12 cellular contexts compared by ENCODE assay signal in the genomic region with DNA sequence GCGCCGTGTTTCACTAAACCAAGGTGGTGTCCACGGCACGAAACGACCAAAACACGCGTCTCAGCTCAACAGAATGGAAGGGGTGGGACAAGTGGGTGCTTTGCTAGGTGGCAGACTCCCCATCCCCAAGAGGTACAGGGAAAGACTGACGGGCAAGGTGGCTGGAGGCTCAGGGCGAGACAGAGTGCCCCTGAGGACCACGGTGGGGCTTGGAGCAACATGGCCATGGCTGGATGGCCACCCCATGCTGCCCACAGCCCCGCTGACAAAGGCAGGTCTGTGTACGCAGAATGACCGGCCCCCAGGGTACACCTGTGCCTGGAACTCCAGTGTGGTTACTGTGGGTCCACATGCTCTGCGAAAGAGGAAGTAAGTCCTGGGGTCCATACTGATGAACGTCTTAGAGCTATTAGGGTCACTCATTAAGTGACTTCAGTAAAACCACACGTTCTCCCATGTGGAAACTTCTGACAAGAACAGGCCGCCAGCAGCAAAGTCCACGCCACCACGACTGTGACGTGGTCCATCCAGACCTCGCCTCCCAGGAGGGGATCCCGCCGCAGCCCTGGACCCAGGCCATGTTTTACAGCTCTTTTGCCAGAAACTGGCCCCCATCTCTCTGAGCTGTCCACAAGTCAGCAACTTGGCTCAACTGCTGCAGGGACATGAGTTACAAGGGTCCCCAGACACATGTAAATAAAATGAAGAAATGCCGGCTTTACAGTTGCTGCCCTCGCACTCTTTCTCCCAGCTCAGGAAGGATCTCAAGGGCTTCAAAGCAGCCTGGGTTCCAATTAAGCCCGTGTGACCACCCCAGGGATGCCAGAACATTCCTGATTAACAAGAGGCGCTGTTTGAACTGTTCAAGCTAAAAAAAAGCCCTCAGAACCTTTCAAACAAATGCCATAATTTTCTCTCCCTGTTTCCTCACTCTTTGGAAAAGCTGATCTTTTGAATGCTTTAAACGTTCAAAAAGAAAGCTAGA.
DNase-seq lines count a peak whose midpoint lies in the region; ATAC-seq and TF ChIP-seq lines count a peak whose summit lies in the region.
"Had no signal": no experiment of that assay in that cellular context is flagged by ENCODE, and none has a peak within 500 bp of the region (broad histone marks: within the 10 kb centered on the region; RNA-seq: fewer than 3 reads in every experiment).

No MANE protein-coding gene starts in this region.

- no peak for TF ChIP-seq POLR2A in suprapubic skin (IDR thresholded peaks at IDR 0.05)

- no peaks in the 10 kb centered on the region for H3K9me3 Mint-ChIP-seq in mesothelial cell of epicardium
- H3K9me3 Mint-ChIP-seq: CD8-positive, alpha-beta memory T cell had no signal

- H3K36me3 ChIP-seq in SJCRH30: no peaks in the 10 kb centered on the region
- peaks cover 3% of the 10 kb centered on the region for H3K36me3 ChIP-seq in suprapubic skin

- DNase-seq in ELF-1 (ENCODE audit: low read depth, low spot score): peak; percentile 52
- peak; percentile 36 for DNase-seq in fibroblast of mammary gland (ENCODE audit: low read depth)
- no peak for DNase-seq in GF-D8 (lab: John Stamatoyannopoulos, UW)
- DNase-seq in SJCRH30: no peak
- no peak for DNase-seq in mesothelial cell of epicardium (ENCODE audit: low spot score in 2 of 2, unreplicated experiment in 2 of 2)
- DNase-seq in suprapubic skin (ENCODE audit: low spot score in 2 of 2): no peak
- DNase-seq: CD8-positive, alpha-beta memory T cell; OCI-M1; stimulated activated CD4-positive, alpha-beta T cell treated with anti-CD3 and anti-CD28 coated beads, Interleukin-1b, Interleukin-23, amount 100 ng/mL, for 48 hours had no signal

- peaks cover 6% of the 10 kb centered on the region for H3K36me3 Mint-ChIP-seq in mesothelial cell of epicardium

- H3K4me3 ChIP-seq in fibroblast of mammary gland (ENCODE audit: control insufficient read depth, low read depth, low read length) (no peak overlapping the region), SJCRH30 (no peak overlapping the region), suprapubic skin (no peak overlapping the region)

- ATAC-seq in GM19438 (IDR thresholded peaks at IDR 0.05; ENCODE audit: low read depth, unreplicated experiment): peak; percentile 99
- peak; percentile 88 for ATAC-seq in HG03108 (IDR thresholded peaks at IDR 0.05; ENCODE audit: unreplicated experiment)

- no peaks in the 10 kb centered on the region for H3K4me1 ChIP-seq in SJCRH30
- peaks cover 5% of the 10 kb centered on the region for H3K4me1 ChIP-seq in suprapubic skin

- no peak for TF ChIP-seq EP300 in suprapubic skin (IDR thresholded peaks at IDR 0.05)

- H3K27me3 ChIP-seq in SJCRH30 (no peaks in the 10 kb centered on the region), suprapubic skin (no peaks in the 10 kb centered on the region)

- H3K27ac Mint-ChIP-seq in mesothelial cell of epicardium: no peak overlapping the region

- 81% methylated on average over 22 of the region's 28 CpGs for WGBS in suprapubic skin

- no peak overlapping the region for H3K4me3 Mint-ChIP-seq in mesothelial cell of epicardium
- H3K4me3 Mint-ChIP-seq: CD8-positive, alpha-beta memory T cell had no signal

- H3K27ac ChIP-seq in SJCRH30 (no peak overlapping the region), suprapubic skin (no peak overlapping the region)
- H3K27ac ChIP-seq: HL-60 had no signal

- H3K4me1 Mint-ChIP-seq in mesothelial cell of epicardium: peaks cover 31% of the 10 kb centered on the region

- H3K27me3 Mint-ChIP-seq in mesothelial cell of epicardium (ENCODE audit: low read depth): no peaks in the 10 kb centered on the region
- H3K27me3 Mint-ChIP-seq: CD8-positive, alpha-beta memory T cell had no signal

- TF ChIP-seq CTCF in fibroblast of mammary gland (conservative IDR thresholded peaks at IDR 0.05; ENCODE audit: control insufficient read depth, insufficient read depth, low read depth, low read length) (no peak), mesothelial cell of epicardium (IDR thresholded peaks at IDR 0.05; ENCODE audit: unreplicated experiment) (no peak), suprapubic skin (IDR thresholded peaks at IDR 0.05) (no peak)

- H3K9me3 ChIP-seq in SJCRH30 (replicated peaks) (no peaks in the 10 kb centered on the region), suprapubic skin (no peaks in the 10 kb centered on the region)

Comparison
In these comparisons a context has a peak if more than half of its experiments do, and no peak if none do; other contexts are left out.
1. DNase-seq: peak in ELF-1 (single experiment) and fibroblast of mammary gland (single experiment); none in GF-D8 (single experiment), SJCRH30 (0 of 2), mesothelial cell of epicardium (0 of 2) and suprapubic skin (0 of 2).